Comparison of ENCODE assay signal across 8 cellular contexts in genomic region chr3:128133273-128133883, GRCh38. TPM values are rescaled to one million over a fixed set of nuclear protein-coding genes. Genes with fewer than 3 reads are reported as not detected.
DNase-seq lines count a peak whose midpoint lies in the region; ATAC-seq and TF ChIP-seq lines count a peak whose summit lies in the region.

No MANE protein-coding gene starts in this region.

- peaks cover 3% of the 10 kb centered on the region for H3K36me3 Mint-ChIP-seq in activated T-cell treated with anti-CD3 and anti-CD28 coated beads, Interleukin-2, amount 50 U/mL, for 4 hours (ENCODE audit: insufficient read depth)

- peak in 1 of 2 donors; percentile 38 for ATAC-seq in activated T-cell treated with anti-CD3 and anti-CD28 coated beads, Interleukin-2, amount 50 U/mL, for 4 hours
- ATAC-seq in HG03159 (IDR thresholded peaks at IDR 0.05; ENCODE audit: unreplicated experiment): no peak
- ATAC-seq in HG03196 (IDR thresholded peaks at IDR 0.05; ENCODE audit: unreplicated experiment): no peak

- H3K4me3 Mint-ChIP-seq in activated T-cell treated with anti-CD3 and anti-CD28 coated beads, Interleukin-2, amount 50 U/mL, for 4 hours: no peak overlapping the region

- peak; percentile 35 to 72 for DNase-seq in NCI-H526 (lab: John Stamatoyannopoulos, UW)
- peak; percentile 46 for DNase-seq in activated T-cell treated with anti-CD3 and anti-CD28 coated beads, Interleukin-2, amount 50 U/mL, for 4 hours
- DNase-seq in glomerular endothelial cell (ENCODE audit: extremely low read depth, low read depth, low spot score): peak; percentile 18
- no peak for DNase-seq in spleen

- H3K4me3 ChIP-seq in spleen: no peak overlapping the region

- H3K27me3 ChIP-seq in spleen (replicated peaks in 1 of 7): no peaks in the 10 kb centered on the region

- H3K9me3 Mint-ChIP-seq in activated T-cell treated with anti-CD3 and anti-CD28 coated beads, Interleukin-2, amount 50 U/mL, for 4 hours: no peaks in the 10 kb centered on the region

- intact Hi-C loops in spleen (cut with DNase I; ENCODE audit: low total_unique reads): no loop called here

- peak; percentile 70 for TF ChIP-seq CTCF in 22Rv1 (IDR thresholded peaks at IDR 0.05)
- peak; percentile 79 for TF ChIP-seq CTCF in GM12873 (IDR thresholded peaks at IDR 0.05; ENCODE audit: insufficient read depth, low read depth, low read length, missing control alignments)
- peak; percentile 32 to 84 (median 61) for TF ChIP-seq CTCF in spleen (IDR thresholded peaks at IDR 0.05 in 8 of 11, conservative IDR thresholded peaks at IDR 0.05 in 3 of 11)

- H3K4me1 ChIP-seq in spleen: no peaks in the 10 kb centered on the region

- peaks cover 0 to 4% (median 0%) of the 10 kb centered on the region in 8 donors for H3K9me3 ChIP-seq in spleen

- H3K27me3 Mint-ChIP-seq in activated T-cell treated with anti-CD3 and anti-CD28 coated beads, Interleukin-2, amount 50 U/mL, for 4 hours (ENCODE audit: low read depth): peaks cover 3% of the 10 kb centered on the region

- H3K27ac ChIP-seq in 22Rv1 (no peak overlapping the region), spleen (no peak overlapping the region)

- no peaks in the 10 kb centered on the region for H3K36me3 ChIP-seq in spleen

- TF ChIP-seq POLR2A in spleen (IDR thresholded peaks at IDR 0.05): no peak

- H3K4me1 Mint-ChIP-seq in activated T-cell treated with anti-CD3 and anti-CD28 coated beads, Interleukin-2, amount 50 U/mL, for 4 hours (ENCODE audit: low read depth): no peaks in the 10 kb centered on the region

- whole genome bisulfite sequencing in spleen, 5 donors: 78 to 93% (median 80%) methylated on average over 3 of the region's 3 CpGs

RNA-seq across cellular contexts. Expression of gene RUVBL1, which starts 9.8 kb away (rescaled TPM):
- total RNA-seq in activated T-cell treated with anti-CD3 and anti-CD28 coated beads, Interleukin-2, amount 50 U/mL, for 4 hours: 100 to 1,000 TPM; 158 to 177 (median 161) TPM
- 46.8 and 59.5 TPM in 2 replicates for total RNA-seq in glomerular endothelial cell
- total RNA-seq in spleen: 10 to 100 TPM; 25.2 to 32.6 (median 29.2) TPM
- 10 to 100 TPM; 21.6 to 36.4 (median 33.3) TPM for polyA plus RNA-seq in spleen

RNA-seq across cellular contexts. Expression of gene EEFSEC, which starts 19.9 kb away (rescaled TPM):
- total RNA-seq in activated T-cell treated with anti-CD3 and anti-CD28 coated beads, Interleukin-2, amount 50 U/mL, for 4 hours: 10 to 100 TPM; 20.2 to 23.9 (median 21.9) TPM
- total RNA-seq in glomerular endothelial cell (8.0 and 15.6 TPM in 2 replicates), spleen (10 to 100 TPM; 10.9 to 19.2 (median 16.1) TPM)
- 10 to 100 TPM in 2 of 3 donors, 1 to 10 TPM in 1; 8.5 to 14.2 (median 11.7) TPM for polyA plus RNA-seq in spleen
